34 cellular contexts compared by ENCODE assay signal in the genomic region with DNA sequence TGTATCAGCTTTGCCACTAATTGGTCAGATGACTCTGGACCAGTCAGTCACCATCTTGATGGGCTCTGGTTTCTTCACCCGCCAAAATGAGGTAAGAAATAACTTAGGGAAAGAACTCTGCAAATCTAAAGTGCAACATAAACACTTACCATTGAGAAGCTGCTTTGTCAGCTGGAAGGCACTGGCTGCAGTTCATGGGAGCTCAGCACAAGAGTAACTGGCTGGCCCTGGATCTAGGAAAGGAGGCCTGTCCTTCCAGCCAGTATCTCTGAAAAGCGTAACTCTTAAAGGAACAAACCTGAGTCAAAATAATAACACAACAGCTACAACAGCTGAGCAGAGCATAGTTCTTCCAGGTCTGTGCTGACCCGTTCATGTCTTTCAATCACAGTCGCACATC.
"Had no signal": no experiment of that assay in that cellular context is flagged by ENCODE, and none has a peak within 500 bp of the region (broad histone marks: within the 10 kb centered on the region; RNA-seq: fewer than 3 reads in every experiment).

No MANE protein-coding gene starts in this region.

- H3K9me3 Mint-ChIP-seq: activated CD4-positive, alpha-beta T cell treated with anti-CD3 and anti-CD28 coated beads, Interleukin-2, amount 10 ng/mL, durations not matched to agents 7 days and 5 days; activated T-cell treated with anti-CD3 and anti-CD28 coated beads, Interleukin-2, amount 50 U/mL, for 24 hours; activated T-cell treated with anti-CD3 and anti-CD28 coated beads, Interleukin-2, amount 50 U/mL, for 72 hours; central memory CD8-positive, alpha-beta T cell; effector memory CD8-positive, alpha-beta T cell; T-helper 2 cell treated with Interferon-gamma antibody and Interleukin-4, amounts not matched to agents 5 μg/mL and 100 μg/mL, for 36 hours had no signal

- H3K27ac Mint-ChIP-seq: activated CD4-positive, alpha-beta memory T cell treated with anti-CD3 and anti-CD28 coated beads, Interleukin-2, amount 10 ng/mL, durations not matched to agents 7 days and 5 days; activated CD4-positive, alpha-beta T cell treated with anti-CD3 and anti-CD28 coated beads, Interleukin-2, amount 10 ng/mL, durations not matched to agents 7 days and 5 days; activated naive CD8-positive, alpha-beta T cell; activated T-cell treated with anti-CD3 and anti-CD28 coated beads, Interleukin-2, amount 50 U/mL, for 24 hours; activated T-cell treated with anti-CD3 and anti-CD28 coated beads, Interleukin-2, amount 50 U/mL, for 72 hours; effector memory CD8-positive, alpha-beta T cell; T-helper 2 cell treated with Interferon-gamma antibody and Interleukin-4, amounts not matched to agents 5 μg/mL and 100 μg/mL, for 36 hours had no signal

- H3K9me3 ChIP-seq: esophagus muscularis mucosa, gastrocnemius medialis, heart left ventricle had no signal

- DNase-seq: activated CD4-positive, alpha-beta memory T cell treated with anti-CD3 and anti-CD28 coated beads, Interleukin-2, amount 10 ng/mL, durations not matched to agents 7 days and 5 days; activated CD4-positive, alpha-beta T cell treated with anti-CD3 and anti-CD28 coated beads for 1 hour; activated CD4-positive, alpha-beta T cell treated with anti-CD3 and anti-CD28 coated beads for 4 hours; activated CD4-positive, alpha-beta T cell treated with anti-CD3 and anti-CD28 coated beads, Interleukin-2, amount 10 ng/mL, durations not matched to agents 7 days and 5 days; activated CD4-positive, alpha-beta T cell treated with anti-CD3 and anti-CD28 coated beads, Interleukin-2, amount 50 U/mL, for 4 hours; activated CD8-positive, alpha-beta memory T cell treated with anti-CD3 and anti-CD28 coated beads, Interleukin-2, amount 50 U/mL, for 48 hours; activated gamma-delta T cell; activated naive CD4-positive, alpha-beta T cell treated with anti-CD3 and anti-CD28 coated beads, Interleukin-2, amount 50 U/mL, for 16 hours; activated naive CD4-positive, alpha-beta T cell treated with Interleukin-2 at 50 U/mL for 16 hours; activated T-cell treated with anti-CD3 and anti-CD28 coated beads for 4 hours; activated T-cell treated with anti-CD3 and anti-CD28 coated beads, Interleukin-2, amount 50 U/mL, for 24 hours; activated T-cell treated with anti-CD3 and anti-CD28 coated beads, Interleukin-2, amount 50 U/mL, for 72 hours; amniotic stem cell; anterior cingulate cortex; brain microvascular endothelial cell; cortex of kidney; dermis blood vessel endothelial cell; effector CD4-positive, alpha-beta T cell; effector memory CD8-positive, alpha-beta T cell; erythroblast; foreskin keratinocyte; gastrocnemius medialis; glutamatergic neuron; heart left ventricle; T-helper 1 cell; T-helper 17 cell; T1000 had no signal

- ATAC-seq: activated T-cell treated with anti-CD3 and anti-CD28 coated beads, Interleukin-2, amount 50 U/mL, for 72 hours; effector memory CD8-positive, alpha-beta T cell; foreskin keratinocyte; gastrocnemius medialis; heart left ventricle; T-helper 17 cell had no signal

- H3K4me3 ChIP-seq: esophagus muscularis mucosa, gastrocnemius medialis, heart left ventricle had no signal

- H3K27ac ChIP-seq: brain microvascular endothelial cell, esophagus muscularis mucosa, foreskin keratinocyte, gastrocnemius medialis, heart left ventricle had no signal

- FAIRE-seq: astrocyte, bronchial epithelial cell, colon had no signal

- H3K36me3 ChIP-seq: brain microvascular endothelial cell, esophagus muscularis mucosa, gastrocnemius medialis, heart left ventricle had no signal

- H3K4me1 Mint-ChIP-seq: central memory CD8-positive, alpha-beta T cell had no signal

- H3K27me3 ChIP-seq: brain microvascular endothelial cell, esophagus muscularis mucosa, gastrocnemius medialis, heart left ventricle had no signal

- H3K4me1 ChIP-seq: foreskin keratinocyte, gastrocnemius medialis, heart left ventricle had no signal

- H3K4me3 Mint-ChIP-seq: activated CD4-positive, alpha-beta memory T cell treated with anti-CD3 and anti-CD28 coated beads, Interleukin-2, amount 10 ng/mL, durations not matched to agents 7 days and 5 days; activated CD4-positive, alpha-beta T cell treated with anti-CD3 and anti-CD28 coated beads, Interleukin-2, amount 10 ng/mL, durations not matched to agents 7 days and 5 days; activated naive CD8-positive, alpha-beta T cell; activated T-cell treated with anti-CD3 and anti-CD28 coated beads, Interleukin-2, amount 50 U/mL, for 24 hours; activated T-cell treated with anti-CD3 and anti-CD28 coated beads, Interleukin-2, amount 50 U/mL, for 72 hours; central memory CD8-positive, alpha-beta T cell; effector memory CD8-positive, alpha-beta T cell; T-helper 17 cell; T-helper 2 cell treated with Interferon-gamma antibody and Interleukin-4, amounts not matched to agents 5 μg/mL and 100 μg/mL, for 36 hours had no signal
